Comparison of ENCODE assay signal across 8 cellular contexts in the genomic region with DNA sequence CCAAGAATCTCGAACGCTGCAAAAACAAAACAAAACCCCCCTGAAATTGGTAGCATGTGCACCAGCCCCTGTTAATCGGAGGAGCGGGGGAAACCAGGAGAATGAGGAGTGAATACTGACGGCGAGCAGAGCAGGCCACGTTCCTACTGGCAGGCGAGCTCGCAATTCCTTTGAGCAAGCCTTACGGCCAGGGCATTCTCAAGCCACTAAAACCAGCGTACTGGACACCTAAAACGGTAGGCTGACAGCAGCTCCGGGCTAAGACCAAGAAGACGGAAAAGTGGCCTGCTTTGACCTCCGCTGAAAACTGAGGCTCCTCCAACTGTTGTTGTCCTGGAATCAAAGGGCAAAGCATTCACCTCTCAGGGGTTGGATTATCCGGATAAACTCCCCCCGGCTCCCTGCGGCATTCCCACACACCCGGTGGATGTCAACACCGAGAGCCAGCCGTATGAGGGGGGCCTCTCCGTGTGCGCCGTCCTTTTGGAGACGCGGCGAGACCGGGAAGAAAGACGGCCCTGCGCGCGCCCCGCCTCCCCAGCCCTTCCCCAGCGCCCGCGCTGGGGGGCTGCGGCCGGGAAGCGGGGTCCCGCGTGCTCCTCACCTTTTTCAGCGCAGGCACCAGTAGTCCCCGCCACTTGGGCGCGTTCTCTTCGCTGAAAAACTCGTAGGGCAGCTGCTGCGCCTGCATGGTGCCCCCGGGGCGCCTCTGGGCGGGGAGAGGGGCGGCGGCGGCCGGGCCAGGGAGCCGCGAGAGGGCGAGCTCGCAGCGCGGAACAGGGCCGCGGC. TPM values are rescaled to one million over a fixed set of nuclear protein-coding genes. Genes with fewer than 3 reads are reported as not detected.
DNase-seq lines count a peak whose midpoint lies in the region; ATAC-seq and TF ChIP-seq lines count a peak whose summit lies in the region.

No MANE protein-coding gene starts in this region.

- no peaks in the 10 kb centered on the region for H3K27me3 ChIP-seq in mucosa of rectum (ENCODE audit: control insufficient read depth in 2 of 2, insufficient read depth in 2 of 2, low read length in 2 of 2)

- H3K4me3 ChIP-seq in epithelial cell of proximal tubule (ENCODE audit: low read depth, low read length) (peak overlapping the region; percentile 75), mucosa of rectum (ENCODE audit: low read length in 2 of 2) (peak overlapping the region; percentile 81 to 88)

- TF ChIP-seq CTCF in AG09319 (IDR thresholded peaks at IDR 0.05; ENCODE audit: low read depth, low read length) (peak; percentile 14), epithelial cell of proximal tubule (conservative IDR thresholded peaks at IDR 0.05; ENCODE audit: low read depth, low read length) (no peak)

- DNase-seq in AG09319 (ENCODE audit: extremely low read depth, low read depth) = no peak
- DNase-seq in NCI-H774 (lab: John Stamatoyannopoulos, UW) = peak; percentile 5
- peak; percentile 61 for DNase-seq in activated T-cell treated with anti-CD3 and anti-CD28 coated beads for 48 hours (ENCODE audit: low read depth)
- DNase-seq in epithelial cell of proximal tubule (ENCODE audit: low read depth) = no peak
- peak; percentile 54 for DNase-seq in stimulated activated naive CD4-positive, alpha-beta T cell treated with Interleukin-2 at 50 U/mL for 16 hours (lab: John Stamatoyannopoulos, UW)

- H3K9me3 ChIP-seq in mucosa of rectum (ENCODE audit: control insufficient read depth in 2 of 2, low read length in 2 of 2) = no peaks in the 10 kb centered on the region

- no peaks in the 10 kb centered on the region for H3K36me3 ChIP-seq in mucosa of rectum (ENCODE audit: control insufficient read depth in 2 of 2, insufficient read depth in 2 of 2, low read length in 2 of 2)

- ATAC-seq in GM18520 (IDR thresholded peaks at IDR 0.05; ENCODE audit: unreplicated experiment) (peak; percentile 24), HG03064 (IDR thresholded peaks at IDR 0.05; ENCODE audit: low read depth, unreplicated experiment) (peak; percentile 37)

- peak overlapping the region; percentile 74 to 92 for H3K9ac ChIP-seq in mucosa of rectum (ENCODE audit: low read depth in 1 of 2, low read length in 2 of 2)

- H3K4me1 ChIP-seq in mucosa of rectum (ENCODE audit: control insufficient read depth in 2 of 2, insufficient read depth in 2 of 2, low read length in 2 of 2) = peaks cover 27 to 30% of the 10 kb centered on the region in 2 donors

- H3K27ac ChIP-seq in mucosa of rectum (ENCODE audit: low read depth in 2 of 2, low read length in 2 of 2) = peak overlapping the region; percentile 96 to 98

RNA-seq across cellular contexts. Expression of a gene that starts 0.9 kb away (rescaled TPM):
- 10.2 and 11.7 TPM in 2 replicates for total RNA-seq in epithelial cell of proximal tubule

Comparison
In these comparisons a context has a peak if more than half of its experiments do, and no peak if none do; other contexts are left out.
1. DNase-seq: peak in NCI-H774 (single experiment), activated T-cell treated with anti-CD3 and anti-CD28 coated beads for 48 hours (single experiment) and stimulated activated naive CD4-positive, alpha-beta T cell treated with Interleukin-2 at 50 U/mL for 16 hours (single experiment); none in AG09319 (single experiment) and epithelial cell of proximal tubule (single experiment).